ENCODE assay signal across 19 cellular contexts in the genomic region with DNA sequence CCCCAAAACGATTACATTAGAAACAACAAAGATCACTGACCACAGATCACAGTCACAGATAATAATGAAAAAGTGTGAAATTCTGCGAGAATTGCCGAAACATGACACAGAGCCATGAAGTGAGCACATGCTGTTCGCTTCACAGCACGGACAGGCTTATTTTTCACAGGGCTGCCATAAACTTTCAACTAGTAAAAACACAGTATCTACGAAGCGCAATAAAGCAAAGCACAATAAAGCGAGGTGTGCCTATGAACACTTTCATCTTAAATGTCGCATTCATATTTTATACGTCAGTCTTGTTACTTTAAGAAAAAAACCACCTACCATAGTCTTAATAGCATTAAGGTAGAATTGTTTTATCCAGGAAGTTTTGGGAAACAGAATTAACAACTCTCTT. TPM values are rescaled to one million over a fixed set of nuclear protein-coding genes. Genes with fewer than 3 reads are reported as not detected.
A peak's percentile ranks its signal among the peaks of the same experiment; 100 is the strongest.
DNase-seq lines count a peak whose midpoint lies in the region; ATAC-seq, FAIRE-seq and TF ChIP-seq lines count a peak whose summit lies in the region.
"Had no signal": no experiment of that assay in that cellular context is flagged by ENCODE, and none has a peak within 500 bp of the region (broad histone marks: within the 10 kb centered on the region; RNA-seq: fewer than 3 reads in every experiment).

No MANE protein-coding gene starts in this region.

- CTCF ChIA-PET in CD8-positive, alpha-beta memory T cell (lab: Charles Lee): no interaction called here

- peak overlapping the region; percentile 64 for H3K27ac Mint-ChIP-seq in activated T-cell treated with anti-CD3 and anti-CD28 coated beads, Interleukin-2, amount 50 U/mL, for 24 hours
- peak overlapping the region in 5 of 8 donors; percentile 9 to 73 (median 29) for H3K27ac Mint-ChIP-seq in CD8-positive, alpha-beta memory T cell

- H3K4me3 Mint-ChIP-seq in activated T-cell treated with anti-CD3 and anti-CD28 coated beads, Interleukin-2, amount 50 U/mL, for 24 hours: no peak overlapping the region
- H3K4me3 Mint-ChIP-seq in CD8-positive, alpha-beta memory T cell: no peak overlapping the region

- peaks cover 43% of the 10 kb centered on the region for H3K36me3 ChIP-seq in CD8-positive, alpha-beta memory T cell (ENCODE audit: insufficient read depth, low read length)
- H3K36me3 ChIP-seq in gastroesophageal sphincter (peaks cover 0 to 56% of the 10 kb centered on the region in 2 donors), pancreas (peaks cover 0 to 12% (median 0%) of the 10 kb centered on the region in 3 donors)

- no peaks in the 10 kb centered on the region for H3K27me3 ChIP-seq in CD8-positive, alpha-beta memory T cell (ENCODE audit: insufficient read depth, low read length, poor library complexity, severe bottlenecking)
- H3K27me3 ChIP-seq in gastroesophageal sphincter (no peaks in the 10 kb centered on the region), pancreas (no peaks in the 10 kb centered on the region)
- H3K27me3 ChIP-seq: BE2C had no signal

- intact Hi-C loops in pancreas (cut with DNase I): no loop called here

- no peak for TF ChIP-seq EP300 in gastroesophageal sphincter (IDR thresholded peaks at IDR 0.05)

- peaks cover 3% of the 10 kb centered on the region for H3K9me3 Mint-ChIP-seq in activated T-cell treated with anti-CD3 and anti-CD28 coated beads, Interleukin-2, amount 50 U/mL, for 24 hours
- no peaks in the 10 kb centered on the region for H3K9me3 Mint-ChIP-seq in CD8-positive, alpha-beta memory T cell
- H3K9me3 Mint-ChIP-seq: CD8-positive, alpha-beta T cell had no signal

- FAIRE-seq in pancreas (lab: Jason Lieb, UNC): peak; percentile 5
- FAIRE-seq: A204.1, D721Med, H54, RCC 7860 had no signal

- peaks cover 52% of the 10 kb centered on the region for H3K4me1 ChIP-seq in CD8-positive, alpha-beta memory T cell (ENCODE audit: insufficient read depth, low read length)
- H3K4me1 ChIP-seq in gastroesophageal sphincter: peaks cover 11 to 49% (median 20%) of the 10 kb centered on the region in 3 donors
- H3K4me1 ChIP-seq in pancreas: peaks cover 0 to 12% (median 12%) of the 10 kb centered on the region in 3 donors
- H3K4me1 ChIP-seq: BE2C had no signal

- peaks cover 60% of the 10 kb centered on the region for H3K36me3 Mint-ChIP-seq in activated T-cell treated with anti-CD3 and anti-CD28 coated beads, Interleukin-2, amount 50 U/mL, for 24 hours (ENCODE audit: low read depth)
- H3K36me3 Mint-ChIP-seq in CD8-positive, alpha-beta memory T cell: peaks cover 6 to 57% (median 22%) of the 10 kb centered on the region in 3 donors

- TF ChIP-seq POLR2A in gastroesophageal sphincter (IDR thresholded peaks at IDR 0.05): no peak

- WGBS in gastroesophageal sphincter (ENCODE audit: low coverage in 1 of 2), 2 donors: 56 to 84% methylated on average over 10 of the region's 10 CpGs
- 88 to 93% methylated on average over 10 of the region's 10 CpGs for WGBS in pancreas, 2 donors

- no peak overlapping the region for H3K4me3 ChIP-seq in CD8-positive, alpha-beta memory T cell (ENCODE audit: low read length)
- no peak overlapping the region for H3K4me3 ChIP-seq in gastroesophageal sphincter
- H3K4me3 ChIP-seq in pancreas: no peak overlapping the region

- TF ChIP-seq CTCF in gastroesophageal sphincter (IDR thresholded peaks at IDR 0.05) (no peak), pancreas (IDR thresholded peaks at IDR 0.05) (no peak)

- no peak overlapping the region for H3K27ac ChIP-seq in CD8-positive, alpha-beta memory T cell (ENCODE audit: low read depth, low read length)
- H3K27ac ChIP-seq in gastroesophageal sphincter: peak overlapping the region; percentile 58 to 90 (median 80)
- H3K27ac ChIP-seq in pancreas: no peak overlapping the region

- ATAC-seq in gastroesophageal sphincter (no peak), pancreas (no peak), GM18873 (IDR thresholded peaks at IDR 0.05; ENCODE audit: low FRiP score, unreplicated experiment) (no peak)
- ATAC-seq: CD8-positive, alpha-beta T cell; Right ventricle myocardium inferior had no signal

- DNase-seq in activated T-cell treated with anti-CD3 and anti-CD28 coated beads, Interleukin-2, amount 50 U/mL, for 24 hours: no peak
- DNase-seq in activated T-cell treated with anti-CD3 and anti-CD28 coated beads, Interleukin-2, amount 50 U/mL, for 1 hour: no peak
- DNase-seq in CD8-positive, alpha-beta memory T cell: no peak
- DNase-seq in pancreas: no peak
- no peak for DNase-seq in NCI-H345 treated with DMSO at 0.1 percent for 48 hours (lab: John Stamatoyannopoulos, UW; ENCODE audit: unreplicated experiment)
- no peak for DNase-seq in putamen (ENCODE audit: low spot score)
- DNase-seq: BE2C; CD8-positive, alpha-beta T cell; NCI-H1092 treated with DMSO at 0.1 percent for 48 hours; NCI-H510A; NCI-H748 treated with DMSO at 0.1 percent for 48 hours; NK-92 treated with Interleukin-12 subunit alpha and Interleukin-12 subunit beta, amount 100 ng/mL, for 24 hours had no signal

- POLR2A ChIA-PET in CD8-positive, alpha-beta memory T cell (lab: Charles Lee): no interaction called here

- H3K9me3 ChIP-seq in CD8-positive, alpha-beta memory T cell (ENCODE audit: low read length): no peaks in the 10 kb centered on the region
- no peaks in the 10 kb centered on the region for H3K9me3 ChIP-seq in gastroesophageal sphincter
- no peaks in the 10 kb centered on the region for H3K9me3 ChIP-seq in pancreas
- H3K9me3 ChIP-seq: BE2C had no signal

- H3K27me3 Mint-ChIP-seq in activated T-cell treated with anti-CD3 and anti-CD28 coated beads, Interleukin-2, amount 50 U/mL, for 24 hours: no peaks in the 10 kb centered on the region
- H3K27me3 Mint-ChIP-seq in CD8-positive, alpha-beta memory T cell: no peaks in the 10 kb centered on the region

- H3K4me1 Mint-ChIP-seq in activated T-cell treated with anti-CD3 and anti-CD28 coated beads, Interleukin-2, amount 50 U/mL, for 24 hours (ENCODE audit: low read depth): peaks cover 39% of the 10 kb centered on the region
- H3K4me1 Mint-ChIP-seq in CD8-positive, alpha-beta memory T cell: peaks cover 17 to 53% (median 50%) of the 10 kb centered on the region in 3 donors

RNA-seq across cellular contexts. Expression of gene ESYT2, which starts 51.5 kb away (rescaled TPM):
- total RNA-seq in CD8-positive, alpha-beta memory T cell: 10 to 100 TPM; 55.6 to 56.1 TPM
- 99.4 TPM for polyA plus RNA-seq in CD8-positive, alpha-beta memory T cell
- 100 to 1,000 TPM; 209 to 286 (median 230) TPM for total RNA-seq in gastroesophageal sphincter
- total RNA-seq in pancreas: 10 to 100 TPM; 25.4 to 31.8 (median 28.6) TPM
- 10 to 100 TPM in 1 of 2 donors, 1 to 10 TPM in 1; 8.1 to 15.0 TPM for polyA plus RNA-seq in pancreas

Comparison
In these comparisons a context has a peak if more than half of its experiments do, and no peak if none do; other contexts are left out.
1. H3K27ac ChIP-seq: peak in gastroesophageal sphincter (4 of 4); none in CD8-positive, alpha-beta memory T cell (single experiment) and pancreas (0 of 4).